12 cellular contexts compared by ENCODE assay signal in genomic region chr1:24715658-24716057, GRCh38.
"Had no signal": no experiment of that assay in that cellular context is flagged by ENCODE, and none has a peak within 500 bp of the region (broad histone marks: within the 10 kb centered on the region; RNA-seq: fewer than 3 reads in every experiment).

No MANE protein-coding gene starts in this region.

- ATAC-seq: foreskin keratinocyte, left lobe of liver, right lobe of liver had no signal

- H3K4me1 ChIP-seq: foreskin keratinocyte, prostate gland had no signal

- H3K9me3 ChIP-seq: adrenal gland, prostate gland, right lobe of liver had no signal

- H3K4me1 Mint-ChIP-seq: nephron had no signal

- H3K27ac ChIP-seq: brain microvascular endothelial cell, foreskin keratinocyte, prostate gland had no signal

- H3K27ac Mint-ChIP-seq: activated CD4-positive, alpha-beta memory T cell treated with anti-CD3 and anti-CD28 coated beads for 36 hours; activated naive CD4-positive, alpha-beta T cell treated with anti-CD3 and anti-CD28 coated beads for 36 hours; nephron had no signal

- H3K36me3 ChIP-seq: adrenal gland, brain microvascular endothelial cell, prostate gland, right lobe of liver had no signal

- H3K9me3 Mint-ChIP-seq: activated CD4-positive, alpha-beta memory T cell treated with anti-CD3 and anti-CD28 coated beads for 36 hours; activated naive CD4-positive, alpha-beta T cell treated with anti-CD3 and anti-CD28 coated beads for 36 hours; nephron had no signal

- H3K4me3 Mint-ChIP-seq: activated CD4-positive, alpha-beta memory T cell treated with anti-CD3 and anti-CD28 coated beads for 36 hours; activated naive CD4-positive, alpha-beta T cell treated with anti-CD3 and anti-CD28 coated beads for 36 hours; nephron had no signal

- H3K27me3 ChIP-seq: adrenal gland, brain microvascular endothelial cell, foreskin keratinocyte, right lobe of liver had no signal

- DNase-seq: activated CD4-positive, CD25-positive, alpha-beta regulatory T cell treated with anti-CD3 and anti-CD28 coated beads, Interleukin-2, amount 50 U/mL, for 72 hours; activated naive CD4-positive, alpha-beta T cell treated with anti-CD3 and anti-CD28 coated beads for 36 hours; brain microvascular endothelial cell; foreskin keratinocyte; right lobe of liver; stimulated activated CD4-positive, alpha-beta T cell treated with anti-CD3 and anti-CD28 coated beads, Interleukin-12 subunit alpha, Interleukin-12 subunit beta, amount 100 ng/mL, for 4 hours; T-helper 9 cell had no signal

- H3K4me3 ChIP-seq: adrenal gland, prostate gland, right lobe of liver had no signal

- H3K36me3 Mint-ChIP-seq: activated CD4-positive, alpha-beta memory T cell treated with anti-CD3 and anti-CD28 coated beads for 36 hours had no signal

- H3K27me3 Mint-ChIP-seq: activated CD4-positive, alpha-beta memory T cell treated with anti-CD3 and anti-CD28 coated beads for 36 hours had no signal
